Comparison of ENCODE assay signal across 1 cellular context in the genomic region with DNA sequence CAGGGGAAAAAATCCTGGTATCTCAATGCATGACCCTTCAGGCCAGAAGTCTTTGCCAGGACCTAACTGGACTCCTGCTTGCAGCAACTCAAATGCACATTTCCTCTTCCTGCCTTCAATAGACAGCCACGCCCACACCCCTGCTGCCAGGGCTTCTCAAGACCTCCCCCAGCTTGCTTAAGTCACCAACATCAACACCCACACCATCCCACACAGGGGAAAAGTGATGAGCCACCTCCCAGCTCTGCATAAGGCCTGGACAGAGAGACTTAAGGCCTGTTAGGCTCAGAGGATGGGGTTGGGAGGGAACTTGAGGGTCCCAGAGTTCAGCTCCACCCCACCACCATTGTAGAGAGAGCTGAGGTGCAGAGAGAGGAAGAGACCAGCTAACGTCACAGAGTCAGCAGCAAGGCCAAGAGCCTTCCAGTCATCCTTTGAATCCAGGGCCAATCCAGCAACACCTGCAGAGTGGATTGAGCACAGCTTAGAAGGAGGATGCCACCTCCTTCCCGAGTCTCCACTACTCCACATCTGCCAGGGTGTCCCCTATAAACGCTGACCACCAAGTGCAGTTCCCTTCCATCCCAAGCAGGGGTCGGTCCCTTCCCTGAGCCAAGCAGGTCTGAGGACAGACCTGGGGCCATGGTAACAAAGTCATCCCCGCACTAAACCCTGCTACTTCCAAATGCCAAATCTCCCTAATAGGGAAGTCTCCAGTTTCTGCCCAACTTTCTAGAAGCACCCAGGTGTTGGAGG.
TF ChIP-seq lines count a peak whose summit lies in the region.

No MANE protein-coding gene starts in this region.

TF ChIP-seq in H1, 55 proteins besides CTCF, POLR2A, EP300 and RAD21 (continued from another document):
- TF ChIP-seq, protein P1, sequence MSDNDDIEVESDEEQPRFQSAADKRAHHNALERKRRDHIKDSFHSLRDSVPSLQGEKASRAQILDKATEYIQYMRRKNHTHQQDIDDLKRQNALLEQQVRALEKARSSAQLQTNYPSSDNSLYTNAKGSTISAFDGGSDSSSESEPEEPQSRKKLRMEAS (IDR thresholded peaks at IDR 0.05) = no peak
- TF ChIP-seq NANOG (IDR thresholded peaks at IDR 0.05; ENCODE audit: insufficient read depth, low read depth, low read length, poor library complexity, severe bottlenecking) = no peak
- no peak for TF ChIP-seq SAP30 (IDR thresholded peaks at IDR 0.05; ENCODE audit: insufficient read depth, insufficient replicate concordance, low read length)
